In the genomic region with DNA sequence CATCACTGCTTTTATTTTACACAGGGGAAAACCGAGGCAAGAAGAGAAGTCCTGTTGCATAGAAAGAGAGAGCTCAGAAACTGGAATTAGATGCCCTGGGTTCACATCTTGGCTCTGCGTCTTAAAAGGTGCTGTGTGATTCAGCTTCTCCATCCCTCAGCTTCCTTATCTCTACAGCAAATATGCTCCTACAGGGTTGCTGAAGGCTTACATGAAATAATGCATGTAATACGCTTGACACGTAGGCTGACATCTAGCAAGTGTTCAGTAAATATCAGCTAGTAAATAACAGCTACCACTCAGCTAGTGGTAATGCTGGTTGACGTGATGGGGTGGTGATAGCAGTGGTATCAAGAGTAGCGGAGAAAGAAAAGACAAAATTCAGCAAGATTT, we compare ENCODE assay signal across 29 cellular contexts.
"Had no signal": no experiment of that assay in that cellular context is flagged by ENCODE, and none has a peak within 500 bp of the region (broad histone marks: within the 10 kb centered on the region; RNA-seq: fewer than 3 reads in every experiment).

No MANE protein-coding gene starts in this region.

- H3K9me3 ChIP-seq: adrenal gland, ascending aorta, colonic mucosa, heart left ventricle, left lung, mucosa of descending colon, neutrophil, ovary, right lobe of liver, testis, transverse colon had no signal

- H3K27me3 ChIP-seq: adrenal gland, ascending aorta, cardiac muscle cell, colonic mucosa, dorsolateral prefrontal cortex, heart left ventricle, left lung, ovary, right lobe of liver, testis, transverse colon had no signal

- H3K27ac ChIP-seq: adrenal gland, ascending aorta, cardiac muscle cell, colonic mucosa, dorsolateral prefrontal cortex, heart left ventricle, left lung, neutrophil, right lobe of liver, testis, transverse colon had no signal

- ATAC-seq: activated CD4-positive, alpha-beta T cell treated with anti-CD3 and anti-CD28 coated beads for 36 hours; activated CD8-positive, alpha-beta memory T cell treated with anti-CD3 and anti-CD28 coated beads, Interleukin-2, amount 10 ng/mL, durations not matched to agents 7 days and 5 days; activated CD8-positive, alpha-beta T cell treated with anti-CD3 and anti-CD28 coated beads, Interleukin-2, amount 10 ng/mL, durations not matched to agents 7 days and 5 days; activated T-cell treated with anti-CD3 and anti-CD28 coated beads, Interleukin-2, amount 50 U/mL, for 72 hours; heart left ventricle; left lung; mucosa of descending colon; right lobe of liver had no signal

- H3K4me1 ChIP-seq: ascending aorta, colonic mucosa, testis had no signal

- DNase-seq: activated CD4-positive, alpha-beta T cell treated with anti-CD3 and anti-CD28 coated beads for 36 hours; activated CD4-positive, CD25-positive, alpha-beta regulatory T cell; activated CD8-positive, alpha-beta memory T cell treated with anti-CD3 and anti-CD28 coated beads, Interleukin-2, amount 10 ng/mL, durations not matched to agents 7 days and 5 days; activated CD8-positive, alpha-beta T cell treated with anti-CD3 and anti-CD28 coated beads, Interleukin-2, amount 10 ng/mL, durations not matched to agents 7 days and 5 days; activated naive CD4-positive, alpha-beta T cell treated with Interleukin-2 at 50 U/mL for 16 hours; activated naive CD8-positive, alpha-beta T cell treated with anti-CD3 and anti-CD28 coated beads for 36 hours; activated T-cell treated with anti-CD3 and anti-CD28 coated beads, Interleukin-2, amount 50 U/mL, for 72 hours; adrenal gland; cerebellar nuclear complex; colonic mucosa; dorsolateral prefrontal cortex; effector memory CD4-positive, alpha-beta T cell; heart left ventricle; left lung; mesendoderm; mucosa of descending colon; ovary; right lobe of liver; stimulated activated CD4-positive, alpha-beta T cell treated with anti-CD3 and anti-CD28 coated beads, Interleukin-2, amount 100 ng/mL, for 48 hours; stimulated activated naive CD4-positive, alpha-beta T cell treated with Interleukin-2 at 50 U/mL for 16 hours; T-helper 2 cell; testis; transverse colon had no signal

- H3K4me3 ChIP-seq: adrenal gland, ascending aorta, cardiac muscle cell, colonic mucosa, dorsolateral prefrontal cortex, heart left ventricle, left lung, lung, mucosa of descending colon, ovary, right lobe of liver, testis, transverse colon had no signal

- FAIRE-seq: islet of Langerhans, urothelium cell line had no signal

- H3K36me3 ChIP-seq: adrenal gland, ascending aorta, cardiac muscle cell, colonic mucosa, heart left ventricle, left lung, neutrophil, ovary, right lobe of liver, transverse colon had no signal
